1 cellular context compared by ENCODE assay signal in the genomic region with DNA sequence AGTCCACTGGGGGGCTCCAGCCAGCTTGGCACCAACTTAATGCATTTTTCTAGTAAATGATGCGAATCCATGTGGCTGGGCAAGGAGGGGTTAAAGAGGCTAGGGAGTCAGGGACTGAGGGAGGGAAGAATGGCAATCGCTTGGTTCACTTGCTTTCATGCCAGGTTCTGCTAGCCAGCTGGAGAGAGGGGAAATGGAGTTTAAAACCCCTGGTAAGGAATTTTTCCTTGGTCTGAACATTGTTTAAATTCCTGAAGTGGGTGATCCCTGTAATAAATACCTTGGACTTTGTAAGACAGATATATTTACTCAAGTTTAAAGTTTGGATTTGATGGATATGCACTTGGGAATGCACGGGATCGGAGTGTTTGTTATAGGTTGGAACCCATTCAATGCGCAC.
TF ChIP-seq lines count a peak whose summit lies in the region.

No MANE protein-coding gene starts in this region.

TF ChIP-seq in IMR-90, 13 proteins besides CTCF, POLR2A, EP300 and RAD21:
- TF ChIP-seq, protein P1, sequence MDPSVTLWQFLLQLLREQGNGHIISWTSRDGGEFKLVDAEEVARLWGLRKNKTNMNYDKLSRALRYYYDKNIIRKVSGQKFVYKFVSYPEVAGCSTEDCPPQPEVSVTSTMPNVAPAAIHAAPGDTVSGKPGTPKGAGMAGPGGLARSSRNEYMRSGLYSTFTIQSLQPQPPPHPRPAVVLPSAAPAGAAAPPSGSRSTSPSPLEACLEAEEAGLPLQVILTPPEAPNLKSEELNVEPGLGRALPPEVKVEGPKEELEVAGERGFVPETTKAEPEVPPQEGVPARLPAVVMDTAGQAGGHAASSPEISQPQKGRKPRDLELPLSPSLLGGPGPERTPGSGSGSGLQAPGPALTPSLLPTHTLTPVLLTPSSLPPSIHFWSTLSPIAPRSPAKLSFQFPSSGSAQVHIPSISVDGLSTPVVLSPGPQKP (IDR thresholded peaks at IDR 0.05; ENCODE audit: borderline replicate concordance, low read depth, low read length) = no peak
- TF ChIP-seq MXI1 (IDR thresholded peaks at IDR 0.05; ENCODE audit: borderline replicate concordance, low read depth, low read length) (no peak), RCOR1 (IDR thresholded peaks at IDR 0.05; ENCODE audit: insufficient replicate concordance, low read length) (no peak), NFE2L2 (IDR thresholded peaks at IDR 0.05; ENCODE audit: low read depth, low read length) (no peak), MAZ (IDR thresholded peaks at IDR 0.05; ENCODE audit: borderline replicate concordance, low read depth, low read length) (no peak), MAFK (IDR thresholded peaks at IDR 0.05; ENCODE audit: low read depth, low read length) (no peak), FOS (IDR thresholded peaks at IDR 0.05; ENCODE audit: low read depth, low read length) (no peak), BHLHE40 (IDR thresholded peaks at IDR 0.05; ENCODE audit: low read depth, low read length) (no peak; the same call in 1 of the 2 replicates), CHD1 (IDR thresholded peaks at IDR 0.05; ENCODE audit: low read depth, low read length) (no peak), RFX5 (IDR thresholded peaks at IDR 0.05; ENCODE audit: low read depth, low read length) (no peak), CEBPB (IDR thresholded peaks at IDR 0.05; ENCODE audit: low read depth, low read length) (no peak), SMC3 (IDR thresholded peaks at IDR 0.05; ENCODE audit: low read depth, low read length) (no peak)
- TF ChIP-seq, protein P2, sequence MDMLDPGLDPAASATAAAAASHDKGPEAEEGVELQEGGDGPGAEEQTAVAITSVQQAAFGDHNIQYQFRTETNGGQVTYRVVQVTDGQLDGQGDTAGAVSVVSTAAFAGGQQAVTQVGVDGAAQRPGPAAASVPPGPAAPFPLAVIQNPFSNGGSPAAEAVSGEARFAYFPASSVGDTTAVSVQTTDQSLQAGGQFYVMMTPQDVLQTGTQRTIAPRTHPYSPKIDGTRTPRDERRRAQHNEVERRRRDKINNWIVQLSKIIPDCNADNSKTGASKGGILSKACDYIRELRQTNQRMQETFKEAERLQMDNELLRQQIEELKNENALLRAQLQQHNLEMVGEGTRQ (IDR thresholded peaks at IDR 0.05; ENCODE audit: low read depth, low read length) = no peak
